8 cellular contexts compared by ENCODE assay signal in the genomic region with DNA sequence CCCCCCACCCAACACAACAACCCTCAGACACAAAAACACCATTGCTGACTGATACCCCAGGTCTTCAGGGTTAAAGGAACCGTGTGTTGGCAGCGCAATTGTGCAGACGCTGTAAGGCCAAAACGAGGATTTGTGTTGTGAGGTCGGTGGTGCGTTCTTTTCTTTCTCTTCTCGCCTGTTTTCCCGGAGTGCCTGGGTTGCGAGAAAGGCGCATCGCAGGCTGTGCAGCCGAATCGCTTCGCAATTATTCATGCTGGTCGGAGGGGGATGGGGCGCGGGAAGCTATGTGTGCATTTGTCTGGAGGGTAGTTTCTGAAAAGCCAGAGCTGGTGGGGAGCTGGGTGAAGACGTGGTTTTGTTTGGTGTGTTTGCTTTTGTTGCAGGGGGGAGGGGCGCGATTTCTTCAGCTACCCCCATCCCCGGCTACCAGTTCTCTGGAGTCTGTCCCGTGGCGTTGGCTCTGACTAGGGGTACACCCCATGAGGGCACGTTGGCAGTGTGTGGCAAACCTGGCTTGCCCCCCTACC. TPM values are rescaled to one million over a fixed set of nuclear protein-coding genes. Genes with fewer than 3 reads are reported as not detected.
DNase-seq lines count a peak whose midpoint lies in the region; ATAC-seq lines count a peak whose summit lies in the region.

No MANE protein-coding gene starts in this region.

- H3K4me1 Mint-ChIP-seq in effector memory CD8-positive, alpha-beta T cell (ENCODE audit: low read depth in 2 of 2), result peaks cover 45 to 50% of the 10 kb centered on the region in 2 donors

- H3K9me3 Mint-ChIP-seq in effector memory CD8-positive, alpha-beta T cell, result no peaks in the 10 kb centered on the region

- H3K9me3 ChIP-seq in mesenchymal stem cell (ENCODE audit: control insufficient read depth, low read length), result no peaks in the 10 kb centered on the region

- H3K4me3 ChIP-seq in GM08714 (ENCODE audit: low read length) (peak overlapping the region; percentile 67; the same call in 1 of the 2 replicates), mesenchymal stem cell (ENCODE audit: insufficient read depth in 1 of 2, low read depth in 1 of 2, low read length in 2 of 2) (peak overlapping the region; percentile 63 to 95)

- H3K27me3 ChIP-seq in mesenchymal stem cell (ENCODE audit: control insufficient read depth in 1 of 2, insufficient read depth in 1 of 2, low read length in 2 of 2), result peaks cover 8 to 10% of the 10 kb centered on the region in 2 experiments

- H3K27me3 Mint-ChIP-seq in effector memory CD8-positive, alpha-beta T cell, result peaks cover 0 to 28% of the 10 kb centered on the region in 2 donors

- peak overlapping the region; percentile 66 for H2AFZ ChIP-seq in mesenchymal stem cell (ENCODE audit: low read depth, low read length)

- H3K18ac ChIP-seq in mesenchymal stem cell (ENCODE audit: low read depth in 1 of 2, low read length in 2 of 2), result peak overlapping the region in 1 of 2 experiments; percentile 75

- peak overlapping the region in 1 of 2 experiments; percentile 65 for H2BK12ac ChIP-seq in mesenchymal stem cell (ENCODE audit: low read length in 2 of 2)

- H3K27ac Mint-ChIP-seq in effector memory CD8-positive, alpha-beta T cell, result peak overlapping the region; percentile 95 to 98

- peak; percentile 42 for ATAC-seq in effector memory CD8-positive, alpha-beta T cell (replicated peaks)
- ATAC-seq in HG03439 (IDR thresholded peaks at IDR 0.05; ENCODE audit: unreplicated experiment) (no peak), HG02884 (IDR thresholded peaks at IDR 0.05; ENCODE audit: unreplicated experiment) (no peak)

- H4K8ac ChIP-seq in mesenchymal stem cell (ENCODE audit: low read length), result no peak overlapping the region

- H3K36me3 Mint-ChIP-seq in effector memory CD8-positive, alpha-beta T cell (ENCODE audit: insufficient read depth), result peaks cover 35% of the 10 kb centered on the region

- peaks cover 7% of the 10 kb centered on the region for H3K4me1 ChIP-seq in mesenchymal stem cell (ENCODE audit: control insufficient read depth, insufficient read depth, low read depth, low read length)

- no peak overlapping the region for H4K91ac ChIP-seq in mesenchymal stem cell (ENCODE audit: low read length)

- no peaks in the 10 kb centered on the region for H3K36me3 ChIP-seq in mesenchymal stem cell (ENCODE audit: control insufficient read depth in 1 of 2, insufficient read depth in 2 of 2, low read depth in 1 of 2, low read length in 2 of 2)

- no peak overlapping the region for H3K14ac ChIP-seq in mesenchymal stem cell (ENCODE audit: low read length in 2 of 2)

- H3K4me3 Mint-ChIP-seq in effector memory CD8-positive, alpha-beta T cell, result peak overlapping the region; percentile 85 to 97

- no peak overlapping the region for H2BK5ac ChIP-seq in mesenchymal stem cell (ENCODE audit: low read depth, low read length, poor library complexity, severe bottlenecking)

- H3K4me2 ChIP-seq in mesenchymal stem cell (ENCODE audit: low read length, poor library complexity, severe bottlenecking), result peak overlapping the region; percentile 97

- DNase-seq in NCI-H146 treated with DMSO at 0.1 percent for 48 hours (lab: John Stamatoyannopoulos, UW; ENCODE audit: unreplicated experiment) (peak; percentile 38), mesenchymal stem cell (peak; percentile 79)
- peak; percentile 70 to 78 for DNase-seq in activated CD4-positive, alpha-beta T cell treated with anti-CD3 and anti-CD28 coated beads, Interleukin-2, amount 50 U/mL, for 48 hours
- peak in 2 of 3 experiments; percentile 68 to 74 for DNase-seq in effector memory CD8-positive, alpha-beta T cell
- DNase-seq in stimulated activated CD8-positive, alpha-beta memory T cell treated with anti-CD3 and anti-CD28 coated beads, Interleukin-4, amount 100 ng/mL, for 48 hours, result peak; percentile 79

- H3K23ac ChIP-seq in mesenchymal stem cell (ENCODE audit: low read length in 2 of 2), result peak overlapping the region in 1 of 2 experiments; percentile 42

- H3K79me1 ChIP-seq in mesenchymal stem cell (replicated peaks; ENCODE audit: low read length, poor library complexity, severe bottlenecking), result peaks cover 17% of the 10 kb centered on the region

- H3K4ac ChIP-seq in mesenchymal stem cell (ENCODE audit: low read depth in 1 of 2, low read length in 2 of 2), result no peak overlapping the region

- H2AK5ac ChIP-seq in mesenchymal stem cell (ENCODE audit: low read length, severe bottlenecking), result no peak overlapping the region

- H2BK15ac ChIP-seq in mesenchymal stem cell (ENCODE audit: low read depth, poor library complexity, severe bottlenecking), result peak overlapping the region; percentile 33

- peak overlapping the region; percentile 39 for H3K27ac ChIP-seq in mesenchymal stem cell (ENCODE audit: low read length, poor library complexity, severe bottlenecking)

- WGBS in mesenchymal stem cell, result under 1% methylated on average over 17 of the region's 24 CpGs

- H3K9ac ChIP-seq in mesenchymal stem cell (ENCODE audit: low read length), result peak overlapping the region; percentile 89

- no peak overlapping the region for H2BK120ac ChIP-seq in mesenchymal stem cell (ENCODE audit: low read depth, low read length)

RNA-seq across cellular contexts. Expression of gene MXI1, which starts 2.1 kb away (rescaled TPM):
- 7.8 TPM for polyA plus RNA-seq in mesenchymal stem cell (2013, experiment 1 of 2)
- polyA plus RNA-seq in mesenchymal stem cell (2013, experiment 2 of 2), result 8.3 TPM
